ENCODE assay signal across 1 cellular context in the genomic region with DNA sequence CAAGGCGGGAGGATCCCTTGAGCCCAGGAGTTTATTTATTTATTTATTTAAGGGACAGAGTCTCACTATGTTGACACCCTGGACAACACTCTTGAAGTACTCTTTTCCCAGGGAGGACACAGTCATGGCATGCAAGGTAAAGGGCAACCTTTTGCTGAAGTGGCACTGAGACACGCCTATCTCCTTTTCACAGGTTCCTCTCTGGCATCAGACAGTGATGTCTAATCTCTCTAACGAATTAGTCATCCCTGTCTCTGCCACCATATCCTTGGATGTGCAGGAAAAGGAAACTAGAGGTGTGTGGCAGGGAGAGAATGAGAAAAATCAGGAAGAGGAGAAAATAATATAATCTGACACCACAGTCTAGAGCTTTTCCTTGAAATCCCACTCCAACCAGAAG.
TF ChIP-seq lines count a peak whose summit lies in the region.

No MANE protein-coding gene starts in this region.

TF ChIP-seq in WTC11, 78 proteins besides CTCF, POLR2A, EP300 and RAD21 (continued from another document):
- TF ChIP-seq PREB (CRISPR knock-in tag; IDR thresholded peaks at IDR 0.05; ENCODE audit: borderline replicate concordance) (no peak), ZSCAN18 (CRISPR knock-in tag; IDR thresholded peaks at IDR 0.05) (no peak), NFYB (CRISPR knock-in tag; conservative IDR thresholded peaks at IDR 0.05; ENCODE audit: low read depth) (no peak), SP1 (CRISPR knock-in tag; conservative IDR thresholded peaks at IDR 0.05) (no peak), NR1H2 (CRISPR knock-in tag; IDR thresholded peaks at IDR 0.05) (no peak)
- TF ChIP-seq, protein P1, sequence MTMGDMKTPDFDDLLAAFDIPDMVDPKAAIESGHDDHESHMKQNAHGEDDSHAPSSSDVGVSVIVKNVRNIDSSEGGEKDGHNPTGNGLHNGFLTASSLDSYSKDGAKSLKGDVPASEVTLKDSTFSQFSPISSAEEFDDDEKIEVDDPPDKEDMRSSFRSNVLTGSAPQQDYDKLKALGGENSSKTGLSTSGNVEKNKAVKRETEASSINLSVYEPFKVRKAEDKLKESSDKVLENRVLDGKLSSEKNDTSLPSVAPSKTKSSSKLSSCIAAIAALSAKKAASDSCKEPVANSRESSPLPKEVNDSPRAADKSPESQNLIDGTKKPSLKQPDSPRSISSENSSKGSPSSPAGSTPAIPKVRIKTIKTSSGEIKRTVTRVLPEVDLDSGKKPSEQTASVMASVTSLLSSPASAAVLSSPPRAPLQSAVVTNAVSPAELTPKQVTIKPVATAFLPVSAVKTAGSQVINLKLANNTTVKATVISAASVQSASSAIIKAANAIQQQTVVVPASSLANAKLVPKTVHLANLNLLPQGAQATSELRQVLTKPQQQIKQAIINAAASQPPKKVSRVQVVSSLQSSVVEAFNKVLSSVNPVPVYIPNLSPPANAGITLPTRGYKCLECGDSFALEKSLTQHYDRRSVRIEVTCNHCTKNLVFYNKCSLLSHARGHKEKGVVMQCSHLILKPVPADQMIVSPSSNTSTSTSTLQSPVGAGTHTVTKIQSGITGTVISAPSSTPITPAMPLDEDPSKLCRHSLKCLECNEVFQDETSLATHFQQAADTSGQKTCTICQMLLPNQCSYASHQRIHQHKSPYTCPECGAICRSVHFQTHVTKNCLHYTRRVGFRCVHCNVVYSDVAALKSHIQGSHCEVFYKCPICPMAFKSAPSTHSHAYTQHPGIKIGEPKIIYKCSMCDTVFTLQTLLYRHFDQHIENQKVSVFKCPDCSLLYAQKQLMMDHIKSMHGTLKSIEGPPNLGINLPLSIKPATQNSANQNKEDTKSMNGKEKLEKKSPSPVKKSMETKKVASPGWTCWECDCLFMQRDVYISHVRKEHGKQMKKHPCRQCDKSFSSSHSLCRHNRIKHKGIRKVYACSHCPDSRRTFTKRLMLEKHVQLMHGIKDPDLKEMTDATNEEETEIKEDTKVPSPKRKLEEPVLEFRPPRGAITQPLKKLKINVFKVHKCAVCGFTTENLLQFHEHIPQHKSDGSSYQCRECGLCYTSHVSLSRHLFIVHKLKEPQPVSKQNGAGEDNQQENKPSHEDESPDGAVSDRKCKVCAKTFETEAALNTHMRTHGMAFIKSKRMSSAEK (CRISPR knock-in tag; IDR thresholded peaks at IDR 0.05; ENCODE audit: borderline replicate concordance), result no peak
- TF ChIP-seq, protein P2, sequence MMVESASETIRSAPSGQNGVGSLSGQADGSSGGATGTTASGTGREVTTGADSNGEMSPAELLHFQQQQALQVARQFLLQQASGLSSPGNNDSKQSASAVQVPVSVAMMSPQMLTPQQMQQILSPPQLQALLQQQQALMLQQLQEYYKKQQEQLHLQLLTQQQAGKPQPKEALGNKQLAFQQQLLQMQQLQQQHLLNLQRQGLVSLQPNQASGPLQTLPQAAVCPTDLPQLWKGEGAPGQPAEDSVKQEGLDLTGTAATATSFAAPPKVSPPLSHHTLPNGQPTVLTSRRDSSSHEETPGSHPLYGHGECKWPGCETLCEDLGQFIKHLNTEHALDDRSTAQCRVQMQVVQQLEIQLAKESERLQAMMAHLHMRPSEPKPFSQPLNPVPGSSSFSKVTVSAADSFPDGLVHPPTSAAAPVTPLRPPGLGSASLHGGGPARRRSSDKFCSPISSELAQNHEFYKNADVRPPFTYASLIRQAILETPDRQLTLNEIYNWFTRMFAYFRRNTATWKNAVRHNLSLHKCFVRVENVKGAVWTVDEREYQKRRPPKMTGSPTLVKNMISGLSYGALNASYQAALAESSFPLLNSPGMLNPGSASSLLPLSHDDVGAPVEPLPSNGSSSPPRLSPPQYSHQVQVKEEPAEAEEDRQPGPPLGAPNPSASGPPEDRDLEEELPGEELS (CRISPR knock-in tag; IDR thresholded peaks at IDR 0.05), result no peak
